23 cellular contexts compared by ENCODE assay signal in the genomic region with DNA sequence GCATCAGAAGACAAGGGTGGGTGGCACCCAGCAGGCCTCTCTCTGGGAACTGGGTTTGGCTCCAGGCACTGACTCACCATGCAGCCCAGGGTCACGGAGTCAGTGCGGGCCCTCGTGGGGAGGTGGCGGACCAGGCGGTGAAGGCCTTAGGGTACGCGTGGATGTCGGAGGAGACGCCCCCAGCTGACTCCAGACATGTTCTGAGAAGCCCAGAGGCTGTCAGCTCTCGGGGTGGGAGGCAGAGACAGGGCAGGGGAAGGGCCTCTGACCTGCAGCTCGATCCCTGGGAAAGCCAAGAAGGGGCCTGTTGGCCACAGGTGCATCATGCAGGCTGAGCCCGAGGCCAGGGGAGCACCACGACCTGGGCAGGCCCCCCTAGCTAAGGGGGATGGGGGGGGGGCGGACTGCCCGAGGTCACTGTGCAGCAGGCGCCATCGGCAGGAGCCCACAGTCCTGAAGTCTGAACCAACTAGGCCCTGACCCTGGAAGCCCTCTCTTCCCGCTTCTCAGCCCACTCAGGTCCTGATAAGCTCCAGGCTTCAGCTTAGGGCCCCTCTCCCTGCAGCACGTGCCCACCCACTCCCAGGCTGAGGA.
"Had no signal": no experiment of that assay in that cellular context is flagged by ENCODE, and none has a peak within 500 bp of the region (broad histone marks: within the 10 kb centered on the region; RNA-seq: fewer than 3 reads in every experiment).

No MANE protein-coding gene starts in this region.

- H3K4me1 ChIP-seq: gastrocnemius medialis, lower lobe of right lung, uterus had no signal

- H3K27ac Mint-ChIP-seq: activated CD4-positive, alpha-beta T cell treated with anti-CD3 and anti-CD28 coated beads for 36 hours; activated naive CD8-positive, alpha-beta T cell treated with anti-CD3 and anti-CD28 coated beads for 36 hours; stimulated activated naive CD8-positive, alpha-beta T cell treated with anti-CD3 and anti-CD28 coated beads, Interleukin-15, Interleukin-2, amounts not matched to agents 100 ng/mL and 50 ng/mL, for 24 hours had no signal

- ATAC-seq: activated CD4-positive, alpha-beta T cell treated with anti-CD3 and anti-CD28 coated beads for 36 hours; activated T-cell treated with anti-CD3 and anti-CD28 coated beads, Interleukin-2, amount 50 U/mL, for 4 hours; gastrocnemius medialis; left colon; lower lobe of right lung; mucosa of descending colon; SK-N-SH treated with all-trans-retinoic acid at 6 μM for 48 hours had no signal

- H3K9me3 Mint-ChIP-seq: activated naive CD8-positive, alpha-beta T cell treated with anti-CD3 and anti-CD28 coated beads for 36 hours; activated T-cell treated with anti-CD3 and anti-CD28 coated beads, Interleukin-2, amount 50 U/mL, for 4 hours; neural crest cell; stimulated activated naive CD8-positive, alpha-beta T cell treated with anti-CD3 and anti-CD28 coated beads, Interleukin-15, Interleukin-2, amounts not matched to agents 100 ng/mL and 50 ng/mL, for 24 hours had no signal

- DNase-seq: activated CD4-positive, alpha-beta T cell treated with anti-CD3 and anti-CD28 coated beads for 36 hours; activated CD4-positive, alpha-beta T cell treated with anti-CD3 and anti-CD28 coated beads, Interleukin-2, amount 50 U/mL, for 4 hours; activated CD8-positive, alpha-beta memory T cell treated with anti-CD3 and anti-CD28 coated beads for 24 hours; activated CD8-positive, alpha-beta memory T cell treated with anti-CD3 and anti-CD28 coated beads, Interleukin-2, amount 50 U/mL, for 4 hours; activated naive CD4-positive, alpha-beta T cell treated with Interleukin-2 at 50 U/mL for 16 hours; activated naive CD8-positive, alpha-beta T cell treated with anti-CD3 and anti-CD28 coated beads for 36 hours; activated T-cell treated with anti-CD3 and anti-CD28 coated beads, Interleukin-2, amount 50 U/mL, for 4 hours; erythroblast; gastrocnemius medialis; left colon; lower lobe of right lung; mesendoderm; naive B cell; stimulated activated CD4-positive, alpha-beta T cell treated with anti-CD3 and anti-CD28 coated beads, Interleukin-4, amount 100 ng/mL, for 24 hours; T-helper 1 cell; T-helper 9 cell; trophoblast cell; uterus had no signal

- H3K9me3 ChIP-seq: gastrocnemius medialis, heart left ventricle, lower lobe of right lung, mucosa of descending colon, uterus had no signal

- H3K4me1 Mint-ChIP-seq: activated CD4-positive, alpha-beta T cell treated with anti-CD3 and anti-CD28 coated beads for 36 hours; activated naive CD8-positive, alpha-beta T cell treated with anti-CD3 and anti-CD28 coated beads for 36 hours had no signal

- H3K4me3 Mint-ChIP-seq: activated CD4-positive, alpha-beta T cell treated with anti-CD3 and anti-CD28 coated beads for 36 hours; activated naive CD8-positive, alpha-beta T cell treated with anti-CD3 and anti-CD28 coated beads for 36 hours; activated T-cell treated with anti-CD3 and anti-CD28 coated beads, Interleukin-2, amount 50 U/mL, for 4 hours; neural crest cell; stimulated activated naive CD8-positive, alpha-beta T cell treated with anti-CD3 and anti-CD28 coated beads, Interleukin-15, Interleukin-2, amounts not matched to agents 100 ng/mL and 50 ng/mL, for 24 hours had no signal

- H3K36me3 Mint-ChIP-seq: naive B cell had no signal

- H3K4me3 ChIP-seq: gastrocnemius medialis, heart left ventricle, lower lobe of right lung, mucosa of descending colon, uterus had no signal

- H3K27me3 Mint-ChIP-seq: activated CD4-positive, alpha-beta T cell treated with anti-CD3 and anti-CD28 coated beads for 36 hours; activated naive CD8-positive, alpha-beta T cell treated with anti-CD3 and anti-CD28 coated beads for 36 hours; naive B cell; stimulated activated naive CD8-positive, alpha-beta T cell treated with anti-CD3 and anti-CD28 coated beads, Interleukin-15, Interleukin-2, amounts not matched to agents 100 ng/mL and 50 ng/mL, for 24 hours had no signal

- H3K36me3 ChIP-seq: uterus had no signal

- H3K27me3 ChIP-seq: gastrocnemius medialis, heart left ventricle, uterus had no signal

- H3K27ac ChIP-seq: gastrocnemius medialis, lower lobe of right lung, uterus had no signal
